Comparison of ENCODE assay signal across 6 cellular contexts in the genomic region with DNA sequence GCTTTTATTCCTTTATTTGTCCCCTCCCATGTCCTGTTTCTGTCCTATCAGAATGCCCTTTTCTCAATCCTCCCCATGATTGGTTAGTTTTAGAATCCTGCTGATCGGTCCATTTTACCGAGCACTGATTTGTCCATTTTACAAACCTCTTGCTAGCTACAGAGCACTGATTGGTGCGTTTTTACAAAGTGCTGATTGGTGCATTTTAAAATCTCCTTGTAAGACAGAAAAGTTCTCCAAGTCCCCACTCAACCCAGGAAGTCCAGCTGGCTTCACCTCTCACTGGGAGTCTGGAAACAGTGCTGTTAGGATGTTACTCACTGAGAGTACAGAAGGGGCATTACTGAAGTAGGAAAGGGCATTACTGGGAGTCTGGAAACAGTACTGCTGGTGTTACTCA.
A peak's percentile ranks its signal among the peaks of the same experiment; 100 is the strongest.
DNase-seq lines count a peak whose midpoint lies in the region; ATAC-seq, FAIRE-seq and TF ChIP-seq lines count a peak whose summit lies in the region.
"Not testable (repeated sequence)": the region's sequence is repeated elsewhere in the genome, so short reads cannot be mapped to it uniquely, and the experiment has no call there.

No MANE protein-coding gene starts in this region.

- H3K4me2 ChIP-seq in A549; IMR-90 (ENCODE audit: low read depth, low read length); H1 (ENCODE audit: insufficient read depth in 1 of 2, low read depth in 2 of 2, low read length in 2 of 2); HepG2 (ENCODE audit: low read depth, low read length); neural progenitor cell: not testable (repeated sequence)

- H3K23me2 ChIP-seq in H1 (ENCODE audit: low read depth, low read length), result not testable (repeated sequence)

- POLR2A ChIA-PET in A549 (lab: Yijun Ruan, JAX); IMR-90 (lab: Charles Lee; ENCODE audit: unreplicated experiment); HepG2 (lab: Yijun Ruan, JAX): not testable (repeated sequence)
- POLR2A ChIA-PET in H1 (lab: Charles Lee; ENCODE audit: partially characterized antibody), result interaction anchor here (0.8 to 1.1 kb wide), 2 partner anchors 13 to 61 kb away, joined by 3 to 4 read pairs; no protein-coding TSS in a partner anchor

- ATAC-seq in A549; IMR-90 (ENCODE audit: low read depth); HepG2: not testable (repeated sequence)

- H3K9me3 Mint-ChIP-seq in endothelial cell (ENCODE audit: unreplicated experiment); neural progenitor cell: not testable (repeated sequence)

- H2AFZ ChIP-seq in IMR-90 (replicated peaks; ENCODE audit: low read length, poor library complexity); H1 (ENCODE audit: low read length); HepG2 (ENCODE audit: low read length); neural progenitor cell (replicated peaks): not testable (repeated sequence)

- H3K56ac ChIP-seq in IMR-90 (ENCODE audit: extremely low read depth, insufficient read depth, low read length); H1 (replicated peaks; ENCODE audit: insufficient read length, low read depth, low read length): not testable (repeated sequence)

- H3K27me3 ChIP-seq in IMR-90 (ENCODE audit: control insufficient read depth, insufficient read depth, low read length); H1 (replicated peaks in 1 of 4; ENCODE audit: control insufficient read depth in 3 of 4, extremely low read depth in 1 of 4, insufficient read depth in 3 of 4, low read length in 3 of 4); HepG2 (ENCODE audit: control insufficient read depth in 1 of 2, insufficient read depth in 2 of 2, low read length in 2 of 2); neural progenitor cell: not testable (repeated sequence)

- TF ChIP-seq POLR2A in A549 (IDR thresholded peaks at IDR 0.05; ENCODE audit: low read length); IMR-90 (IDR thresholded peaks at IDR 0.05; ENCODE audit: low read depth, low read length); H1 (IDR thresholded peaks at IDR 0.05; ENCODE audit: control extremely low read depth in 1 of 2, low read depth in 2 of 2, low read length in 2 of 2); HepG2 (IDR thresholded peaks at IDR 0.05; ENCODE audit: insufficient read depth in 1 of 2, low read depth in 2 of 2, low read length in 2 of 2): not testable (repeated sequence)

- not testable (repeated sequence) for H4K20me1 ChIP-seq in IMR-90 (ENCODE audit: insufficient read depth, low read length); H1 (replicated peaks in 1 of 2; ENCODE audit: control insufficient read depth in 1 of 2, insufficient read depth in 2 of 2, low read length in 2 of 2); HepG2 (ENCODE audit: insufficient read depth, low read length); neural progenitor cell (ENCODE audit: low read depth)

- not testable (repeated sequence) for H4K8ac ChIP-seq in IMR-90 (ENCODE audit: low read depth in 2 of 2, low read length in 2 of 2); H1 (ENCODE audit: extremely low read depth, insufficient read depth, low read length)

- H3K4me1 ChIP-seq in A549; IMR-90 (ENCODE audit: control insufficient read depth, insufficient read depth, low read length); H1 (replicated peaks in 1 of 4; ENCODE audit: control insufficient read depth in 3 of 4, insufficient read depth in 4 of 4, low read length in 3 of 4); HepG2 (ENCODE audit: insufficient read depth, low read length); neural progenitor cell: not testable (repeated sequence)

- not testable (repeated sequence) for H3K9me1 ChIP-seq in IMR-90 (ENCODE audit: insufficient read depth, low read length)

- not testable (repeated sequence) for H2AK5ac ChIP-seq in IMR-90 (ENCODE audit: low read depth, low read length)
- H2AK5ac ChIP-seq in H1 (ENCODE audit: low read depth, low read length), result peak overlapping the region; percentile 84; the same call in 1 of the 2 replicates

- H3K27me3 Mint-ChIP-seq in endothelial cell (ENCODE audit: unreplicated experiment), result not testable (repeated sequence)
- H3K27me3 Mint-ChIP-seq in neural progenitor cell (ENCODE audit: insufficient read depth, low read depth), result peaks cover 14% of the 10 kb centered on the region

- not testable (repeated sequence) for H2AK9ac ChIP-seq in IMR-90 (replicated peaks; ENCODE audit: low read depth, low read length, poor library complexity)

- 38% methylated on average over 3 of the region's 3 CpGs for WGBS in A549 (ENCODE audit: missing lambda C conversion rate)
- WGBS in IMR-90 (ENCODE audit: extremely low coverage in 2 of 2, insufficient read length in 1 of 2), 2 experiments, result no CpG with 5 or more reads among the region's 3 CpGs
- 89% methylated on average over 3 of the region's 3 CpGs; no CpG with 5 or more reads in 1 of the 2 experiments for WGBS in H1 (ENCODE audit: extremely low coverage in 1 of 2, insufficient coverage in 1 of 2, insufficient read length in 1 of 2, insufficient replicate concordance in 2 of 2, low coverage in 1 of 2, low lambda C conversion rate in 2 of 2, missing lambda C conversion rate in 1 of 2), 2 experiments
- WGBS in HepG2 (ENCODE audit: low lambda C conversion rate), result 62% methylated on average over 3 of the region's 3 CpGs

- not testable (repeated sequence) for H3K18ac ChIP-seq in IMR-90 (ENCODE audit: low read depth, low read length); H1 (ENCODE audit: extremely low read depth, low read length)

- H3K27ac Mint-ChIP-seq in endothelial cell (ENCODE audit: unreplicated experiment), result peak overlapping the region; percentile 34
- H3K27ac Mint-ChIP-seq in neural progenitor cell, result peak overlapping the region; percentile 1

- H4K91ac ChIP-seq in IMR-90 (ENCODE audit: insufficient read depth, low read depth, low read length); H1 (replicated peaks; ENCODE audit: insufficient read length, low read length): not testable (repeated sequence)

- intact Hi-C loops in IMR-90 (cut with micrococcal nuclease); HepG2 (cut with micrococcal nuclease; ENCODE audit: unreplicated experiment): not testable (repeated sequence)

- not testable (repeated sequence) for H2BK120ac ChIP-seq in IMR-90 (ENCODE audit: low read depth, low read length); H1 (replicated peaks; ENCODE audit: low read depth, low read length)

- CTCF ChIA-PET in A549 (lab: Yijun Ruan, JAX); IMR-90 (lab: Yijun Ruan, JAX); H1 (lab: Charles Lee; ENCODE audit: partially characterized antibody); HepG2 (lab: Yijun Ruan, JAX; ENCODE audit: low intra/inter-chr PET ratio, low total read pairs): not testable (repeated sequence)

- not testable (repeated sequence) for H4K5ac ChIP-seq in IMR-90 (ENCODE audit: low read depth, low read length); H1 (ENCODE audit: insufficient read length, low read depth, low read length)

- not testable (repeated sequence) for H2BK12ac ChIP-seq in H1 (ENCODE audit: low read depth, low read length)

- H3K23ac ChIP-seq in IMR-90 (ENCODE audit: low read depth, low read length); H1 (ENCODE audit: insufficient read length): not testable (repeated sequence)

- not testable (repeated sequence) for H3F3A ChIP-seq in neural progenitor cell (ENCODE audit: low read depth)

- H3K79me2 ChIP-seq in H1 (ENCODE audit: control insufficient read depth in 1 of 2, insufficient read depth in 2 of 2, low read length in 2 of 2); HepG2 (ENCODE audit: insufficient read depth, low read length); neural progenitor cell (ENCODE audit: low read depth): not testable (repeated sequence)

- not testable (repeated sequence) for TF ChIP-seq CTCF in A549 (IDR thresholded peaks at IDR 0.05); IMR-90 (conservative IDR thresholded peaks at IDR 0.05; ENCODE audit: low read depth, low read length); H1 (IDR thresholded peaks at IDR 0.05; ENCODE audit: control extremely low read depth in 1 of 3, insufficient read depth in 1 of 3, low read depth in 1 of 3, low read length in 3 of 3); endothelial cell (IDR thresholded peaks at IDR 0.05; ENCODE audit: unreplicated experiment); HepG2 (CRISPR knock-in tag; IDR thresholded peaks at IDR 0.05); neural progenitor cell (IDR thresholded peaks at IDR 0.05)

- H3K4me3 ChIP-seq in A549; IMR-90 (ENCODE audit: insufficient read depth, low read depth, low read length); H1 (ENCODE audit: extremely low read depth in 1 of 4, insufficient read depth in 2 of 4, low read depth in 3 of 4, low read length in 4 of 4); HepG2 (replicated peaks in 1 of 3; ENCODE audit: insufficient read depth in 1 of 3, low read depth in 2 of 3, low read length in 3 of 3); neural progenitor cell: not testable (repeated sequence)

- H3K27ac ChIP-seq in A549; IMR-90 (ENCODE audit: insufficient read depth, low read length); H1 (ENCODE audit: low read depth, low read length); HepG2 (ENCODE audit: extremely low read length, insufficient read depth, low read length); neural progenitor cell: not testable (repeated sequence)

- BruUV-seq in IMR-90 (replicated peaks; lab: Mats Ljungman, UMichigan); HepG2 (replicated peaks; lab: Mats Ljungman, UMichigan): not testable (repeated sequence)

- H2BK5ac ChIP-seq in IMR-90 (ENCODE audit: low read depth, low read length, poor library complexity, severe bottlenecking); H1 (ENCODE audit: low read depth, low read length): not testable (repeated sequence)

- not testable (repeated sequence) for H3K79me1 ChIP-seq in IMR-90 (ENCODE audit: low read depth in 1 of 2, low read length in 2 of 2); H1 (ENCODE audit: low read depth, low read length)

- FAIRE-seq in A549 (lab: Jason Lieb, UNC); H1 (lab: Jason Lieb, UNC); HepG2 (lab: Jason Lieb, UNC): not testable (repeated sequence)

- not testable (repeated sequence) for H3K9me3 ChIP-seq in A549; H1 (ENCODE audit: insufficient read depth in 2 of 2, low read depth in 1 of 2, low read length in 1 of 2); neural progenitor cell (ENCODE audit: low read depth)
- peaks cover 19% of the 10 kb centered on the region for H3K9me3 ChIP-seq in IMR-90 (ENCODE audit: control insufficient read depth, insufficient read depth, low read length)
- peaks cover 30% of the 10 kb centered on the region for H3K9me3 ChIP-seq in HepG2 (ENCODE audit: low read length)

- H3K4ac ChIP-seq in IMR-90 (ENCODE audit: low read depth, low read length); H1 (replicated peaks; ENCODE audit: insufficient read length, low read depth, low read length): not testable (repeated sequence)

- TF ChIP-seq RAD21 in A549 (conservative IDR thresholded peaks at IDR 0.05 in 1 of 2, IDR thresholded peaks at IDR 0.05 in 1 of 2); IMR-90 (IDR thresholded peaks at IDR 0.05; ENCODE audit: low read length); H1 (IDR thresholded peaks at IDR 0.05 in 1 of 2, conservative IDR thresholded peaks at IDR 0.05 in 1 of 2; ENCODE audit: low read depth in 2 of 2, low read length in 2 of 2); HepG2 (CRISPR knock-in tag; IDR thresholded peaks at IDR 0.05): not testable (repeated sequence)

- not testable (repeated sequence) for H3K36me3 Mint-ChIP-seq in endothelial cell (ENCODE audit: low read depth, unreplicated experiment); neural progenitor cell

- not testable (repeated sequence) for DNase-seq in A549 (ENCODE audit: low read depth in 1 of 2, low spot score in 1 of 2); IMR-90; H1 (ENCODE audit: low read depth in 1 of 2, low spot score in 2 of 2); endothelial cell (ENCODE audit: low spot score); HepG2 (ENCODE audit: low spot score); neural progenitor cell (ENCODE audit: low spot score)

- not testable (repeated sequence) for H3K36me3 ChIP-seq in IMR-90 (ENCODE audit: control insufficient read depth, insufficient read depth, low read length); H1 (ENCODE audit: control insufficient read depth in 2 of 4, insufficient read depth in 4 of 4, low read length in 3 of 4); HepG2 (replicated peaks in 1 of 2; ENCODE audit: control insufficient read depth in 1 of 2, insufficient read depth in 2 of 2, low read length in 2 of 2); neural progenitor cell

- H3K14ac ChIP-seq in IMR-90 (replicated peaks; ENCODE audit: low read depth, low read length); H1 (ENCODE audit: insufficient read length): not testable (repeated sequence)

- H2BK20ac ChIP-seq in IMR-90 (ENCODE audit: low read depth, low read length); H1 (ENCODE audit: low read length): not testable (repeated sequence)

- dilution Hi-C loops in IMR-90 (cut with HindIII; ENCODE audit: low sequenced_read_pairs, unreplicated experiment), result not testable (repeated sequence)

- not testable (repeated sequence) for H3K4me1 Mint-ChIP-seq in endothelial cell (ENCODE audit: unreplicated experiment)
- H3K4me1 Mint-ChIP-seq in neural progenitor cell, result peaks cover 13% of the 10 kb centered on the region

- TF ChIP-seq EP300 in A549 (IDR thresholded peaks at IDR 0.05); H1 (IDR thresholded peaks at IDR 0.05; ENCODE audit: borderline replicate concordance in 1 of 2, low read depth in 2 of 2, low read length in 2 of 2); HepG2 (IDR thresholded peaks at IDR 0.05; ENCODE audit: low read depth in 2 of 2, low read length in 2 of 2); HepG2 (CRISPR knock-in tag; IDR thresholded peaks at IDR 0.05; ENCODE audit: borderline replicate concordance): not testable (repeated sequence)

- not testable (repeated sequence) for H3K9ac ChIP-seq in IMR-90 (ENCODE audit: low read depth, low read length); H1 (replicated peaks in 1 of 4; ENCODE audit: extremely low read depth in 1 of 4, low read depth in 3 of 4, low read length in 3 of 4); HepG2 (ENCODE audit: insufficient read depth, low read depth, low read length); neural progenitor cell

- not testable (repeated sequence) for H2BK15ac ChIP-seq in IMR-90 (ENCODE audit: low read depth, low read length); H1 (ENCODE audit: low read length)

- not testable (repeated sequence) for H3K4me3 Mint-ChIP-seq in endothelial cell (ENCODE audit: unreplicated experiment); neural progenitor cell

- in situ Hi-C loops in IMR-90 (cut with MboI; ENCODE audit: low sequenced_read_pairs); HepG2 (cut with HindIII; ENCODE audit: extremely low pct_ligation_motif_present, low pct_unique_long_range_greater_than_20kb): not testable (repeated sequence)
